ENCODE assay signal across 26 cellular contexts in the genomic region with DNA sequence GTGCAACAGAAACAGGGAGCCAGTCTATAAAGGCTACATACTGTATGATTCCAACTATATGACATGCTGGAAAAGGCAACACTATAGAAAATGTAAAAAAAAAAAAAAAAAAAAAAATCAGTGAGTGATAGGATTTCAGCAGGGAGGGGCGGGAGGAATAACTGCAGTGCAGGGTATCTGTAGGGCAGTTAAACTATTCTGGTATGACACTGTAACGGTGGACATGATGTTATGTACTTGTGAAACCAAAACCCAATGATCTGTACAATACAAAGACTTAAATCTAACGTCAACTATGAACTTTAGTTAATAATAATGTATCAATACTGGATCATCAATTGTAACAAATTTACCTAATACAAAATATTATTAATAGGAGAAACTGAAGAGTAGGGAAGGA.
"Had no signal": no experiment of that assay in that cellular context is flagged by ENCODE, and none has a peak within 500 bp of the region (broad histone marks: within the 10 kb centered on the region; RNA-seq: fewer than 3 reads in every experiment).

No MANE protein-coding gene starts in this region.

- FAIRE-seq: HTR-8/SVneo had no signal

- H3K27me3 ChIP-seq: SJCRH30 had no signal

- H3K27ac ChIP-seq: HL-60, RWPE1, SJCRH30 had no signal

- H3K4me1 ChIP-seq: SJCRH30 had no signal

- ATAC-seq: Panc1, PC-3, SK-N-SH treated with all-trans-retinoic acid at 6 μM for 48 hours, T-helper 17 cell had no signal

- H3K4me3 ChIP-seq: SJCRH30 had no signal

- DNase-seq: KBM-7, MV-4-11, NCI-H1048, NCI-H1105, NCI-H1417, NCI-H1436 treated with DMSO at 0.1 percent for 48 hours, NCI-H1694, NCI-H1930, NCI-H2081, NCI-H2107, NCI-H2171, NCI-H226, NCI-H446 treated with DMSO at 0.1 percent for 48 hours, NCI-H510A treated with DMSO at 0.1 percent for 48 hours, NCI-H526, NCI-H82, PC-3, SHP77, SJCRH30, T-helper 1 cell, T-helper 17 cell had no signal
